ENCODE assay signal across 8 cellular contexts in genomic region chr10:50497758-50498157, GRCh38.
DNase-seq lines count a peak whose midpoint lies in the region; ATAC-seq and TF ChIP-seq lines count a peak whose summit lies in the region.

No MANE protein-coding gene starts in this region.

- no peaks in the 10 kb centered on the region for H3K27me3 ChIP-seq in esophagus squamous epithelium
- H3K27me3 ChIP-seq in thymus (ENCODE audit: control insufficient read depth, insufficient read depth) = no peaks in the 10 kb centered on the region
- no peaks in the 10 kb centered on the region for H3K27me3 ChIP-seq in effector memory CD4-positive, alpha-beta T cell (replicated peaks; ENCODE audit: control insufficient read depth, insufficient read depth, low read length, poor library complexity, severe bottlenecking)

- TF ChIP-seq CTCF in esophagus squamous epithelium (IDR thresholded peaks at IDR 0.05) = no peak
- TF ChIP-seq CTCF in lower leg skin (IDR thresholded peaks at IDR 0.05) = no peak

- no peak overlapping the region for H3K4me3 ChIP-seq in esophagus squamous epithelium
- no peak overlapping the region for H3K4me3 ChIP-seq in thymus (ENCODE audit: low read length)
- H3K4me3 ChIP-seq in lower leg skin (ENCODE audit: low read depth, poor library complexity, severe bottlenecking) = no peak overlapping the region
- no peak overlapping the region for H3K4me3 ChIP-seq in effector memory CD4-positive, alpha-beta T cell (ENCODE audit: insufficient read depth, low read depth, low read length, poor library complexity, severe bottlenecking)

- H3K4me1 ChIP-seq in esophagus squamous epithelium (peaks cover 4 to 30% (median 12%) of the 10 kb centered on the region in 3 donors), thymus (ENCODE audit: control insufficient read depth, insufficient read depth, low read length) (peaks cover 2% of the 10 kb centered on the region)
- peaks cover 8% of the 10 kb centered on the region for H3K4me1 ChIP-seq in effector memory CD4-positive, alpha-beta T cell (ENCODE audit: control insufficient read depth, insufficient read depth, low read length, poor library complexity, severe bottlenecking)

- TF ChIP-seq POLR2A in esophagus squamous epithelium (IDR thresholded peaks at IDR 0.05) (no peak), lower leg skin (IDR thresholded peaks at IDR 0.05) (no peak), erythroblast (IDR thresholded peaks at IDR 0.05; ENCODE audit: low read length) (no peak)

- H3K27ac ChIP-seq in esophagus squamous epithelium (peak overlapping the region in 3 of 4 donors; percentile 30 to 67 (median 46)), thymus (ENCODE audit: low read depth) (peak overlapping the region; percentile 52)
- H3K27ac ChIP-seq in effector memory CD4-positive, alpha-beta T cell (ENCODE audit: insufficient read depth, low read length, poor library complexity, severe bottlenecking) = no peak overlapping the region

- ATAC-seq in GM21367 (IDR thresholded peaks at IDR 0.05; ENCODE audit: unreplicated experiment) (peak; percentile 89), HG03558 (IDR thresholded peaks at IDR 0.05; ENCODE audit: extremely low read depth, unreplicated experiment) (peak; percentile 95)

- no peaks in the 10 kb centered on the region for H3K9me3 ChIP-seq in esophagus squamous epithelium
- no peaks in the 10 kb centered on the region for H3K9me3 ChIP-seq in thymus (ENCODE audit: control insufficient read depth)
- no peaks in the 10 kb centered on the region for H3K9me3 ChIP-seq in effector memory CD4-positive, alpha-beta T cell (ENCODE audit: control insufficient read depth, low read length)

- intact Hi-C loops in esophagus squamous epithelium (cut with DNase I) = no loop called here
- intact Hi-C loops in lower leg skin (cut with DNase I; ENCODE audit: low total_unique reads) = no loop called here

- H3K36me3 ChIP-seq in esophagus squamous epithelium (no peaks in the 10 kb centered on the region), thymus (ENCODE audit: control insufficient read depth, insufficient read depth) (no peaks in the 10 kb centered on the region)
- H3K36me3 ChIP-seq in effector memory CD4-positive, alpha-beta T cell (ENCODE audit: control insufficient read depth, insufficient read depth, low read length) = no peaks in the 10 kb centered on the region

- DNase-seq in Daoy (ENCODE audit: low read depth) = peak; percentile 46
- DNase-seq in esophagus squamous epithelium (lab: John Stamatoyannopoulos, UW) = no peak
- no peak for DNase-seq in lower leg skin (ENCODE audit: low spot score in 2 of 2)
- no peak for DNase-seq in effector memory CD4-positive, alpha-beta T cell
- no peak for DNase-seq in erythroblast (lab: John Stamatoyannopoulos, UW)
